11 cellular contexts compared by ENCODE assay signal in the genomic region with DNA sequence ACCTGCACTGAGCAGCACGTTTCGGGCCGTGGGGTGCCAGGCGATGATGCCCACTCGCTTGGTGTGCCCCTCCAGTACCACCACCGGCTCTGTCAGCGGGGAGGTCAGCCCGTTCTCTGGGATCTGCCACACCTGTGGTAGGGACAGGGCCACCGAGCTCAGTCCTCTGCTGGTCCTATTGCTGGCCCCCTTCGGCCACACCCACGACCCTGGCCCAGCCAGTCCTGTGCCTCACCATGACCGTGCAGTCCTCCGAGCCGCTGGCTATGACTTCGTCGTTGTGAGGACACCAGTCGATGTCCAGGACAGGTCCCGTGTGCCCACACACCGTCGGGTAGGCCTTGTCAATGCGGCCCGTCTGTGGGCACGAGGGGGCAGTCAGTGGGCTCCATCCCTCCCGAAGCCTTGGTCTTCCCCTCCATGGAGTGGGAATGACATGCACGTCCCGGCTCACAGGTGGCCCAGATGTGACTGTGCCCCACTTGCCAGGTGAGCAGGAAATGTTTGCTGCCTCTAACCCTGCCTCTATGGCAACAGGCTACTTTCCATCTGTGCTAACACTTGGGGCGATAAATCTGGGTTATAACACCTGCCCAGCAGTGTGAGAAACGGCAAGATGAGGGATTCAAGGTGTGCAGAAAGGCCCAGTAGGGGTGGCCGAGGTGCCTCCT. TPM values are rescaled to one million over a fixed set of nuclear protein-coding genes. Genes with fewer than 3 reads are reported as not detected.
A peak's percentile ranks its signal among the peaks of the same experiment; 100 is the strongest.
DNase-seq lines count a peak whose midpoint lies in the region; ATAC-seq and TF ChIP-seq lines count a peak whose summit lies in the region.
"Had no signal": no experiment of that assay in that cellular context is flagged by ENCODE, and none has a peak within 500 bp of the region (broad histone marks: within the 10 kb centered on the region; RNA-seq: fewer than 3 reads in every experiment).

No MANE protein-coding gene starts in this region.

- TF ChIP-seq POLR2A in stomach (IDR thresholded peaks at IDR 0.05), result no peak

- whole genome bisulfite sequencing in stomach, 5 donors, result 69 to 78% (median 73%) methylated on average over 13 to 29 of the region's 29 CpGs

- intact Hi-C loops in activated B cell treated with CpG ODN at 0.5 μM for 24 hours (cut with micrococcal nuclease) (loop anchor here (2.0 kb wide), 1 partner anchor 13 kb away; a partner anchor contains a TSS), stomach (cut with DNase I; ENCODE audit: low total_unique reads) (no loop called here)

- no peaks in the 10 kb centered on the region for H3K27me3 Mint-ChIP-seq in activated CD4-positive, alpha-beta T cell treated with anti-CD3 and anti-CD28 coated beads, Interleukin-2, amount 10 ng/mL, durations not matched to agents 7 days and 5 days
- no peaks in the 10 kb centered on the region for H3K27me3 Mint-ChIP-seq in activated B cell treated with CpG ODN at 0.5 μM for 24 hours

- no peak for TF ChIP-seq EP300 in stomach (IDR thresholded peaks at IDR 0.05)

- no peak for ATAC-seq in activated B cell treated with CpG ODN at 0.5 μM for 24 hours (ENCODE audit: low read depth)
- no peak for ATAC-seq in HG02623 (IDR thresholded peaks at IDR 0.05; ENCODE audit: unreplicated experiment)

- TF ChIP-seq CTCF in activated B cell treated with CpG ODN at 0.5 μM for 24 hours (IDR thresholded peaks at IDR 0.05) (no peak), fibroblast of villous mesenchyme (IDR thresholded peaks at IDR 0.05; ENCODE audit: insufficient read depth, low read depth, low read length) (no peak), stomach (IDR thresholded peaks at IDR 0.05) (no peak)

- H3K9me3 Mint-ChIP-seq in activated CD4-positive, alpha-beta T cell treated with anti-CD3 and anti-CD28 coated beads, Interleukin-2, amount 10 ng/mL, durations not matched to agents 7 days and 5 days, result no peaks in the 10 kb centered on the region
- no peaks in the 10 kb centered on the region for H3K9me3 Mint-ChIP-seq in activated B cell treated with CpG ODN at 0.5 μM for 24 hours

- H3K4me1 ChIP-seq in stomach, result peaks cover 39 to 72% (median 60%) of the 10 kb centered on the region in 4 donors

- POLR2A ChIA-PET in activated CD4-positive, alpha-beta T cell treated with anti-CD3 and anti-CD28 coated beads, Interleukin-2, amount 10 ng/mL, durations not matched to agents 7 days and 5 days (lab: Charles Lee), result no interaction called here
- POLR2A ChIA-PET in activated B cell treated with CpG ODN at 0.5 μM for 24 hours (lab: Charles Lee), result interaction anchor here (0.6 to 26.0 kb wide), 14 partner anchors 9 to 91 kb away, joined by 3 to 1417 read pairs (median 7); a partner anchor contains a TSS

- no peaks in the 10 kb centered on the region for H3K27me3 ChIP-seq in stomach
- H3K27me3 ChIP-seq: heart left ventricle had no signal

- peak overlapping the region; percentile 94 for H3K27ac Mint-ChIP-seq in activated CD4-positive, alpha-beta T cell treated with anti-CD3 and anti-CD28 coated beads, Interleukin-2, amount 10 ng/mL, durations not matched to agents 7 days and 5 days
- peak overlapping the region; percentile 89 for H3K27ac Mint-ChIP-seq in activated B cell treated with CpG ODN at 0.5 μM for 24 hours

- CTCF ChIA-PET in activated CD4-positive, alpha-beta T cell treated with anti-CD3 and anti-CD28 coated beads, Interleukin-2, amount 10 ng/mL, durations not matched to agents 7 days and 5 days (lab: Charles Lee), result interaction anchor here (0.9 to 1.0 kb wide), 2 partner anchors 16 to 35 kb away, joined by 3 read pairs; no protein-coding TSS in a partner anchor
- CTCF ChIA-PET in activated B cell treated with CpG ODN at 0.5 μM for 24 hours (lab: Charles Lee), result interaction anchor here (1.1 kb wide), 1 partner anchor 40 kb away, joined by 3 read pairs; a partner anchor contains a TSS

- H3K36me3 ChIP-seq in stomach, result peaks cover 4 to 54% (median 52%) of the 10 kb centered on the region in 4 donors

- H3K4me3 ChIP-seq in fibroblast of villous mesenchyme (ENCODE audit: low read depth, low read length) (peak overlapping the region; percentile 80), stomach (peak overlapping the region; percentile 77 to 82 (median 78))

- H3K27ac ChIP-seq in stomach, result peak overlapping the region in 4 of 5 donors; percentile 91 to 96 (median 96)

- peaks cover 28% of the 10 kb centered on the region for H3K36me3 Mint-ChIP-seq in activated CD4-positive, alpha-beta T cell treated with anti-CD3 and anti-CD28 coated beads, Interleukin-2, amount 10 ng/mL, durations not matched to agents 7 days and 5 days (ENCODE audit: low read depth)
- H3K36me3 Mint-ChIP-seq in activated B cell treated with CpG ODN at 0.5 μM for 24 hours (ENCODE audit: low read depth), result peaks cover 12% of the 10 kb centered on the region

- H3K4me3 Mint-ChIP-seq in activated CD4-positive, alpha-beta T cell treated with anti-CD3 and anti-CD28 coated beads, Interleukin-2, amount 10 ng/mL, durations not matched to agents 7 days and 5 days, result peak overlapping the region; percentile 1
- peak overlapping the region; percentile 77 for H3K4me3 Mint-ChIP-seq in activated B cell treated with CpG ODN at 0.5 μM for 24 hours

- DNase-seq in activated CD4-positive, alpha-beta T cell treated with anti-CD3 and anti-CD28 coated beads, Interleukin-2, amount 10 ng/mL, durations not matched to agents 7 days and 5 days, result no peak
- no peak for DNase-seq in activated CD4-positive, alpha-beta T cell treated with anti-CD3 and anti-CD28 coated beads for 48 hours
- DNase-seq in activated B cell treated with CpG ODN at 0.5 μM for 24 hours (peak; percentile 31), fibroblast of villous mesenchyme (ENCODE audit: low read depth) (no peak), stomach (no peak), DMS153 (lab: John Stamatoyannopoulos, UW) (no peak)
- no peak for DNase-seq in stimulated activated CD4-positive, alpha-beta T cell treated with anti-CD3 and anti-CD28 coated beads, Interleukin-4, amount 100 ng/mL, for 1 hour

- H3K4me1 Mint-ChIP-seq in activated CD4-positive, alpha-beta T cell treated with anti-CD3 and anti-CD28 coated beads, Interleukin-2, amount 10 ng/mL, durations not matched to agents 7 days and 5 days, result peaks cover 73% of the 10 kb centered on the region
- H3K4me1 Mint-ChIP-seq in activated B cell treated with CpG ODN at 0.5 μM for 24 hours, result peaks cover 84% of the 10 kb centered on the region

- no peaks in the 10 kb centered on the region for H3K9me3 ChIP-seq in stomach
- H3K9me3 ChIP-seq: heart left ventricle had no signal

RNA-seq across cellular contexts. Expression of a gene that starts 1.4 kb away (rescaled TPM):
- 100 to 1,000 TPM; 191 to 252 TPM for total RNA-seq in activated CD4-positive, alpha-beta T cell treated with anti-CD3 and anti-CD28 coated beads, Interleukin-2, amount 10 ng/mL, durations not matched to agents 7 days and 5 days
- 34.0 and 39.7 TPM in 2 replicates for total RNA-seq in activated B cell treated with CpG ODN at 0.5 μM for 24 hours
- 85.5 and 102 TPM in 2 replicates for total RNA-seq in fibroblast of villous mesenchyme
- 100 to 1,000 TPM in 2 of 5 donors, 10 to 100 TPM in 3; 48.3 to 160 (median 82.2) TPM for total RNA-seq in stomach
- polyA plus RNA-seq in stomach, result 100 to 1,000 TPM in 2 of 3 donors, 10 to 100 TPM in 1; 84.4 to 125 (median 104) TPM

RNA-seq across cellular contexts. Expression of a gene that starts 4.4 kb away (rescaled TPM):
- 100 to 1,000 TPM; 328 to 389 TPM for total RNA-seq in activated CD4-positive, alpha-beta T cell treated with anti-CD3 and anti-CD28 coated beads, Interleukin-2, amount 10 ng/mL, durations not matched to agents 7 days and 5 days
- 328 and 347 TPM in 2 replicates for total RNA-seq in activated B cell treated with CpG ODN at 0.5 μM for 24 hours
- total RNA-seq in fibroblast of villous mesenchyme, result 0.32 TPM in 1 of 2 replicates, not detected in the other
- total RNA-seq in stomach, result 10 to 100 TPM in 1 of 5 donors, 1 to 10 TPM in 2, not detected in 2; 1.7 to 15.2 (median 3.5) TPM
- polyA plus RNA-seq in stomach, result 10 to 100 TPM in 2 of 3 donors, 1 to 10 TPM in 1; 4.5 to 25.3 (median 20.2) TPM
- total RNA-seq: skeletal muscle tissue had no signal

RNA-seq across cellular contexts. Expression of a gene that starts 10.7 kb away (rescaled TPM):
- not detected for total RNA-seq in activated CD4-positive, alpha-beta T cell treated with anti-CD3 and anti-CD28 coated beads, Interleukin-2, amount 10 ng/mL, durations not matched to agents 7 days and 5 days
- total RNA-seq in activated B cell treated with CpG ODN at 0.5 μM for 24 hours (not detected in 2 replicates), fibroblast of villous mesenchyme (not detected in 2 replicates), stomach (not detected)
- polyA plus RNA-seq in stomach, result not detected
- total RNA-seq: heart left ventricle, skeletal muscle tissue, urinary bladder had no signal
- polyA plus RNA-seq: heart left ventricle, urinary bladder had no signal

RNA-seq across cellular contexts. Expression of a gene that starts 13.3 kb away (rescaled TPM):
- total RNA-seq in activated CD4-positive, alpha-beta T cell treated with anti-CD3 and anti-CD28 coated beads, Interleukin-2, amount 10 ng/mL, durations not matched to agents 7 days and 5 days, result 1 to 10 TPM; 1.3 to 2.6 TPM
- total RNA-seq in activated B cell treated with CpG ODN at 0.5 μM for 24 hours (2.1 and 3.0 TPM in 2 replicates), fibroblast of villous mesenchyme (not detected in 2 replicates), stomach (under 1 TPM in 3 of 5 donors, not detected in 2; 0.43 to 0.73 (median 0.45) TPM)
- polyA plus RNA-seq in stomach, result 1 to 10 TPM in 2 of 3 donors, under 1 TPM in 1; 0.50 to 1.7 (median 1.7) TPM

RNA-seq across cellular contexts. Expression of a gene that starts 13.6 kb away (rescaled TPM):
- total RNA-seq in activated CD4-positive, alpha-beta T cell treated with anti-CD3 and anti-CD28 coated beads, Interleukin-2, amount 10 ng/mL, durations not matched to agents 7 days and 5 days, result 10 to 100 TPM; 57.5 to 68.1 TPM
- total RNA-seq in activated B cell treated with CpG ODN at 0.5 μM for 24 hours, result 66.9 and 74.5 TPM in 2 replicates
- 42.3 and 47.0 TPM in 2 replicates for total RNA-seq in fibroblast of villous mesenchyme
- 100 to 1,000 TPM in 2 of 5 donors, 10 to 100 TPM in 3; 29.7 to 434 (median 82.3) TPM for total RNA-seq in stomach
- 10 to 100 TPM; 49.3 to 74.1 (median 68.9) TPM for polyA plus RNA-seq in stomach

Comparison
In these comparisons a context has a peak if more than half of its experiments do, and no peak if none do; other contexts are left out.
1. RNA of a gene that starts 4.4 kb away (total RNA-seq): 328 to 389 TPM in activated CD4-positive, alpha-beta T cell treated with anti-CD3 and anti-CD28 coated beads, Interleukin-2, amount 10 ng/mL, durations not matched to agents 7 days and 5 days and 328 to 347 TPM in activated B cell treated with CpG ODN at 0.5 μM for 24 hours; 1.7 to 15.2 TPM in stomach and 0.32 TPM in fibroblast of villous mesenchyme; every median in the first group is over 10 times any median in the second.